ENCODE assay signal across 1 cellular context in the genomic region with DNA sequence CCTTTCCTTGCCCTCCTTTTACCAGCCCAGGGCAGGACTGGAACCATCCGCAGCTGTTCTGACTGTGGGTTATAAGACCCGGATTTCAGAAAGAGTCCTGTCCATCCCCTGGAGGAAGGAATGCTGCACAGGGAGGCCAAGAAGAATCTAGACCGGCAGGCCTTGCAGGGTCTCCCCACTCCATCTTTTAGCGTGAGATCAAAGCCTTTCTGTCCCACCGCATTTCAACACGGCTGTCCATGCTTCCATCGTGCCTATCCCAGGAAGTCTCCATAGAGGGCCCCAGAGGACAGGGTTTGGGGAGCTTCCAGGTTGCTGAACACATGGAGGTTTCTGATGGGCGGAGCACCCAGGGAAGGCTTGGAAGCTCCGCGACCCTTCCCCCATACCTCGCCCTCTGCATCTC.
A peak's percentile ranks its signal among the peaks of the same experiment; 100 is the strongest.
TF ChIP-seq lines count a peak whose summit lies in the region.

No MANE protein-coding gene starts in this region.

TF ChIP-seq in K562, 482 proteins besides CTCF, POLR2A, EP300 and RAD21:
- 0 out of 2 replicates have a peak, but pooled peaks have one; percentile 48 for TF ChIP-seq SMC3 (conservative IDR thresholded peaks at IDR 0.05; ENCODE audit: insufficient read depth, low read depth, low read length)
- no peak for TF ChIP-seq MCM3 (IDR thresholded peaks at IDR 0.05)
- TF ChIP-seq, protein P1, sequence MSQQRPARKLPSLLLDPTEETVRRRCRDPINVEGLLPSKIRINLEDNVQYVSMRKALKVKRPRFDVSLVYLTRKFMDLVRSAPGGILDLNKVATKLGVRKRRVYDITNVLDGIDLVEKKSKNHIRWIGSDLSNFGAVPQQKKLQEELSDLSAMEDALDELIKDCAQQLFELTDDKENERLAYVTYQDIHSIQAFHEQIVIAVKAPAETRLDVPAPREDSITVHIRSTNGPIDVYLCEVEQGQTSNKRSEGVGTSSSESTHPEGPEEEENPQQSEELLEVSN (IDR thresholded peaks at IDR 0.05; ENCODE audit: borderline replicate concordance in 1 of 2, extremely low read depth in 1 of 2, insufficient read depth in 1 of 2, insufficient read length in 1 of 2, low read depth in 1 of 2, low read length in 1 of 2, poor library complexity in 1 of 2, severe bottlenecking in 1 of 2) = peak in 1 of 2 experiments; percentile 37
- TF ChIP-seq NBN (IDR thresholded peaks at IDR 0.05; ENCODE audit: low read depth) = 0 out of 2 replicates have a peak, but pooled peaks have one; percentile 24
- TF ChIP-seq ZNF274 (IDR thresholded peaks at IDR 0.05; ENCODE audit: borderline replicate concordance, low read depth, low read length) = no peak
- TF ChIP-seq YBX1 (IDR thresholded peaks at IDR 0.05) = no peak
- TF ChIP-seq ZBTB17 (CRISPR knock-in tag; IDR thresholded peaks at IDR 0.05) = no peak
- TF ChIP-seq, protein P2, sequence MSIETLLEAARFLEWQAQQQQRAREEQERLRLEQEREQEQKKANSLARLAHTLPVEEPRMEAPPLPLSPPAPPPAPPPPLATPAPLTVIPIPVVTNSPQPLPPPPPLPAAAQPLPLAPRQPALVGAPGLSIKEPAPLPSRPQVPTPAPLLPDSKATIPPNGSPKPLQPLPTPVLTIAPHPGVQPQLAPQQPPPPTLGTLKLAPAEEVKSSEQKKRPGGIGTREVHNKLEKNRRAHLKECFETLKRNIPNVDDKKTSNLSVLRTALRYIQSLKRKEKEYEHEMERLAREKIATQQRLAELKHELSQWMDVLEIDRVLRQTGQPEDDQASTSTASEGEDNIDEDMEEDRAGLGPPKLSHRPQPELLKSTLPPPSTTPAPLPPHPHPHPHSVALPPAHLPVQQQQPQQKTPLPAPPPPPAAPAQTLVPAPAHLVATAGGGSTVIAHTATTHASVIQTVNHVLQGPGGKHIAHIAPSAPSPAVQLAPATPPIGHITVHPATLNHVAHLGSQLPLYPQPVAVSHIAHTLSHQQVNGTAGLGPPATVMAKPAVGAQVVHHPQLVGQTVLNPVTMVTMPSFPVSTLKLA (conservative IDR thresholded peaks at IDR 0.05) = peak in 1 of 2 experiments; percentile 65; a peak in 3 of 4 replicates
- TF ChIP-seq PRMT5 (CRISPR knock-in tag; IDR thresholded peaks at IDR 0.05) = no peak
- no peak for TF ChIP-seq MYBL2 (IDR thresholded peaks at IDR 0.05; ENCODE audit: low read depth)
- TF ChIP-seq MYBL2 (CRISPR knock-in tag; IDR thresholded peaks at IDR 0.05; ENCODE audit: borderline replicate concordance) = no peak
- TF ChIP-seq, protein P3, sequence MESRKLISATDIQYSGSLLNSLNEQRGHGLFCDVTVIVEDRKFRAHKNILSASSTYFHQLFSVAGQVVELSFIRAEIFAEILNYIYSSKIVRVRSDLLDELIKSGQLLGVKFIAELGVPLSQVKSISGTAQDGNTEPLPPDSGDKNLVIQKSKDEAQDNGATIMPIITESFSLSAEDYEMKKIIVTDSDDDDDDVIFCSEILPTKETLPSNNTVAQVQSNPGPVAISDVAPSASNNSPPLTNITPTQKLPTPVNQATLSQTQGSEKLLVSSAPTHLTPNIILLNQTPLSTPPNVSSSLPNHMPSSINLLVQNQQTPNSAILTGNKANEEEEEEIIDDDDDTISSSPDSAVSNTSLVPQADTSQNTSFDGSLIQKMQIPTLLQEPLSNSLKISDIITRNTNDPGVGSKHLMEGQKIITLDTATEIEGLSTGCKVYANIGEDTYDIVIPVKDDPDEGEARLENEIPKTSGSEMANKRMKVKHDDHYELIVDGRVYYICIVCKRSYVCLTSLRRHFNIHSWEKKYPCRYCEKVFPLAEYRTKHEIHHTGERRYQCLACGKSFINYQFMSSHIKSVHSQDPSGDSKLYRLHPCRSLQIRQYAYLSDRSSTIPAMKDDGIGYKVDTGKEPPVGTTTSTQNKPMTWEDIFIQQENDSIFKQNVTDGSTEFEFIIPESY (CRISPR knock-in tag; IDR thresholded peaks at IDR 0.05) = peak; percentile 55
- TF ChIP-seq RCOR1 (IDR thresholded peaks at IDR 0.05; ENCODE audit: borderline replicate concordance in 1 of 2, low read depth in 2 of 2, low read length in 2 of 2) = peak in 1 of 2 experiments; percentile 37; a peak in 1 of 4 replicates
- TF ChIP-seq YY1 (IDR thresholded peaks at IDR 0.05; ENCODE audit: borderline replicate concordance in 1 of 3, control insufficient read depth in 1 of 3, extremely low read depth in 1 of 3, insufficient read depth in 3 of 3, insufficient read length in 1 of 3, insufficient replicate concordance in 2 of 3, low read depth in 1 of 3, low read length in 2 of 3) = peak in 1 of 3 experiments; percentile 33
- no peak for TF ChIP-seq DMBX1 (CRISPR knock-in tag; IDR thresholded peaks at IDR 0.05; ENCODE audit: borderline replicate concordance)
- peak; percentile 86 for TF ChIP-seq MYC (IDR thresholded peaks at IDR 0.05; ENCODE audit: low read depth, low read length)
- TF ChIP-seq MYC (CRISPR knock-in tag; IDR thresholded peaks at IDR 0.05; ENCODE audit: borderline replicate concordance, low read depth) = no peak
- 0 out of 2 replicates have a peak, but pooled peaks have one; percentile 35 for TF ChIP-seq ARID3A (IDR thresholded peaks at IDR 0.05; ENCODE audit: borderline replicate concordance, low read depth, low read length)
- TF ChIP-seq L3MBTL2 (IDR thresholded peaks at IDR 0.05) = 0 out of 2 replicates have a peak, but pooled peaks have one; percentile 34
- no peak for TF ChIP-seq NR2F6 (CRISPR knock-in tag; IDR thresholded peaks at IDR 0.05)
- TF ChIP-seq RBM17 (IDR thresholded peaks at IDR 0.05; ENCODE audit: borderline replicate concordance, low read depth, low read length) = no peak
- peak; percentile 75; the same call in 1 of the 2 replicates for TF ChIP-seq LEF1 (IDR thresholded peaks at IDR 0.05)
- no peak for TF ChIP-seq KLF16 (IDR thresholded peaks at IDR 0.05)
- TF ChIP-seq PTTG1 (tag; IDR thresholded peaks at IDR 0.05; ENCODE audit: low read depth) = no peak
- no peak for TF ChIP-seq ZKSCAN8 (CRISPR knock-in tag; IDR thresholded peaks at IDR 0.05)
- peak in 1 of 2 experiments; percentile 43; a peak in 1 of 3 replicates for TF ChIP-seq CBX3 (IDR thresholded peaks at IDR 0.05; ENCODE audit: borderline replicate concordance in 1 of 2, low read length in 2 of 2)
